Comparison of ENCODE assay signal across 10 cellular contexts in genomic region chr3:11570251-11570650, GRCh38.
DNase-seq lines count a peak whose midpoint lies in the region; ATAC-seq and TF ChIP-seq lines count a peak whose summit lies in the region.
"Had no signal": no experiment of that assay in that cellular context is flagged by ENCODE, and none has a peak within 500 bp of the region (broad histone marks: within the 10 kb centered on the region; RNA-seq: fewer than 3 reads in every experiment).

No MANE protein-coding gene starts in this region.

- no peak overlapping the region for H3K4me3 ChIP-seq in skin epidermis

- POLR2A ChIA-PET in WTC11 (lab: Charles Lee) (no interaction called here), HEK293T (lab: Yijun Ruan, JAX) (no interaction called here)

- ATAC-seq in WTC11: no peak

- peak overlapping the region; percentile 57 for H3K27ac Mint-ChIP-seq in WTC11

- no peaks in the 10 kb centered on the region for H3K4me1 Mint-ChIP-seq in WTC11

- intact Hi-C loops in posterior vena cava (cut with DNase I): no loop called here

- H3K27ac ChIP-seq in skin epidermis: peak overlapping the region in 18 of 21 experiments; percentile 11 to 97 (median 86)

- DNase-seq in GM03348 (ENCODE audit: low spot score) (peak; percentile 42), WTC11 (ENCODE audit: low spot score) (no peak), hepatic stellate cell (ENCODE audit: low spot score) (peak; percentile 67), HK-2 (ENCODE audit: unreplicated experiment) (no peak), HEK293T (ENCODE audit: extremely low spot score) (no peak), posterior vena cava (ENCODE audit: low spot score) (no peak), HUDEP-2 (lab: John Stamatoyannopoulos, UW; ENCODE audit: unreplicated experiment in 76 of 76) (no peak)
- DNase-seq: NCI-H187 had no signal

- H3K9me3 Mint-ChIP-seq in WTC11: no peaks in the 10 kb centered on the region
- H3K9me3 Mint-ChIP-seq: neural crest cell had no signal

- H3K4me3 Mint-ChIP-seq in WTC11: no peak overlapping the region
- H3K4me3 Mint-ChIP-seq: neural crest cell had no signal

- H3K36me3 Mint-ChIP-seq in WTC11: no peaks in the 10 kb centered on the region

- no peaks in the 10 kb centered on the region for H3K27me3 Mint-ChIP-seq in WTC11 (ENCODE audit: low read depth)

- TF ChIP-seq CTCF in WTC11 (IDR thresholded peaks at IDR 0.05): no peak

- CTCF ChIA-PET in WTC11 (lab: Charles Lee): interaction anchor here (0.7 kb wide), 1 partner anchor 11 kb away, joined by 3 read pairs; no protein-coding TSS in a partner anchor
- CTCF ChIA-PET in HEK293T (lab: Yijun Ruan, JAX): no interaction called here

TF ChIP-seq in WTC11, 78 proteins besides CTCF, POLR2A, EP300 and RAD21 (continues in another document):
- TF ChIP-seq CREM (CRISPR knock-in tag; IDR thresholded peaks at IDR 0.05) (no peak), E2F4 (CRISPR knock-in tag; IDR thresholded peaks at IDR 0.05; ENCODE audit: borderline replicate concordance, low read depth) (no peak), NFE2L1 (CRISPR knock-in tag; IDR thresholded peaks at IDR 0.05) (no peak), OVOL2 (CRISPR knock-in tag; IDR thresholded peaks at IDR 0.05; ENCODE audit: borderline replicate concordance) (no peak), NR1H2 (CRISPR knock-in tag; IDR thresholded peaks at IDR 0.05) (no peak), ATF1 (CRISPR knock-in tag; IDR thresholded peaks at IDR 0.05) (no peak), GRHL2 (CRISPR knock-in tag; IDR thresholded peaks at IDR 0.05; ENCODE audit: insufficient replicate concordance, severe bottlenecking) (no peak), JAZF1 (CRISPR knock-in tag; IDR thresholded peaks at IDR 0.05) (no peak), ZNF138 (CRISPR knock-in tag; conservative IDR thresholded peaks at IDR 0.05) (no peak), ATF2 (CRISPR knock-in tag; IDR thresholded peaks at IDR 0.05; ENCODE audit: borderline replicate concordance, low read depth) (no peak), PREB (CRISPR knock-in tag; IDR thresholded peaks at IDR 0.05; ENCODE audit: borderline replicate concordance) (no peak), USF2 (CRISPR knock-in tag; IDR thresholded peaks at IDR 0.05) (no peak), RORB (CRISPR knock-in tag; IDR thresholded peaks at IDR 0.05) (no peak), ZNF671 (CRISPR knock-in tag; IDR thresholded peaks at IDR 0.05) (no peak)

TF ChIP-seq in HEK293T, 16 proteins besides CTCF, POLR2A, EP300 and RAD21:
- TF ChIP-seq HDGF (IDR thresholded peaks at IDR 0.05; ENCODE audit: borderline replicate concordance) (no peak), PKNOX1 (IDR thresholded peaks at IDR 0.05) (no peak), CTBP1 (IDR thresholded peaks at IDR 0.05; ENCODE audit: borderline replicate concordance) (no peak), SUZ12 (IDR thresholded peaks at IDR 0.05) (no peak), ZNF384 (IDR thresholded peaks at IDR 0.05) (no peak), NFRKB (IDR thresholded peaks at IDR 0.05) (no peak), ARNT (IDR thresholded peaks at IDR 0.05) (no peak), LEF1 (IDR thresholded peaks at IDR 0.05; ENCODE audit: borderline replicate concordance) (no peak), TARDBP (IDR thresholded peaks at IDR 0.05) (no peak), BHLHE40 (IDR thresholded peaks at IDR 0.05; ENCODE audit: borderline replicate concordance) (no peak), FOXK2 (IDR thresholded peaks at IDR 0.05) (no peak), FOXM1 (IDR thresholded peaks at IDR 0.05; ENCODE audit: borderline replicate concordance) (no peak), FOXA1 (IDR thresholded peaks at IDR 0.05) (no peak), ELF4 (IDR thresholded peaks at IDR 0.05) (no peak), L3MBTL2 (conservative IDR thresholded peaks at IDR 0.05) (no peak), SP1 (IDR thresholded peaks at IDR 0.05) (no peak)

Comparison
In these comparisons a context has a peak if more than half of its experiments do, and no peak if none do; other contexts are left out.
1. DNase-seq: peak in GM03348 (single experiment) and hepatic stellate cell (single experiment); none in WTC11 (single experiment), HK-2 (single experiment), HEK293T (single experiment), posterior vena cava (single experiment) and HUDEP-2 (0 of 76).